In genomic region chr12:113439606-113440030, GRCh38 we compare ENCODE assay signal across 9 cellular contexts. TPM values are rescaled to one million over a fixed set of nuclear protein-coding genes. Genes with fewer than 3 reads are reported as not detected.
DNase-seq lines count a peak whose midpoint lies in the region; ATAC-seq and TF ChIP-seq lines count a peak whose summit lies in the region.
"Had no signal": no experiment of that assay in that cellular context is flagged by ENCODE, and none has a peak within 500 bp of the region (broad histone marks: within the 10 kb centered on the region; RNA-seq: fewer than 3 reads in every experiment).

No MANE protein-coding gene starts in this region.

- H3K4me1 ChIP-seq in SK-N-SH (ENCODE audit: control insufficient read depth in 1 of 2, insufficient read depth in 2 of 2, low read depth in 1 of 2, low read length in 1 of 2) = no peaks in the 10 kb centered on the region
- no peaks in the 10 kb centered on the region for H3K4me1 ChIP-seq in heart right ventricle
- H3K4me1 ChIP-seq in testis = no peaks in the 10 kb centered on the region

- H3K9me3 ChIP-seq in SK-N-SH (no peaks in the 10 kb centered on the region), heart right ventricle (no peaks in the 10 kb centered on the region), testis (no peaks in the 10 kb centered on the region)

- H3K9me2 ChIP-seq in SK-N-SH = no peaks in the 10 kb centered on the region

- H3K4me2 ChIP-seq in SK-N-SH = no peak overlapping the region

- CTCF ChIA-PET in SK-N-SH (lab: Yijun Ruan, JAX) = interaction anchor here (0.6 to 4.7 kb wide), 8 partner anchors 10 to 479 kb away, joined by 3 to 23 read pairs (median 4); no protein-coding TSS in a partner anchor

- H3K79me2 ChIP-seq in SK-N-SH (ENCODE audit: insufficient read depth) = no peaks in the 10 kb centered on the region

- no peaks in the 10 kb centered on the region for H3K36me3 ChIP-seq in SK-N-SH (replicated peaks in 1 of 2; ENCODE audit: control insufficient read depth in 1 of 2, insufficient read depth in 2 of 2, low read length in 1 of 2)
- no peaks in the 10 kb centered on the region for H3K36me3 ChIP-seq in heart right ventricle
- no peaks in the 10 kb centered on the region for H3K36me3 ChIP-seq in testis (ENCODE audit: low read depth, missing control alignments)

- no peak overlapping the region for H3K9ac ChIP-seq in SK-N-SH

- POLR2A ChIA-PET in SK-N-SH (lab: Yijun Ruan, JAX) = no interaction called here

- peak; percentile 73 for TF ChIP-seq RAD21 in Ishikawa (IDR thresholded peaks at IDR 0.05; ENCODE audit: low read depth)
- peak; percentile 76 for TF ChIP-seq RAD21 in SK-N-SH (IDR thresholded peaks at IDR 0.05; ENCODE audit: low read length)

- intact Hi-C loops in heart right ventricle (cut with DNase I) = loop anchor here in 3 of 10 donors (2.0 to 5.0 kb wide), 2 partner anchors 473 kb away; no protein-coding TSS in a partner anchor
- intact Hi-C loops in testis (cut with DNase I; ENCODE audit: low total_unique reads) = loop anchor here (10.0 kb wide), 1 partner anchor 245 kb away; no protein-coding TSS in a partner anchor

- ATAC-seq in heart right ventricle = peak in 7 of 8 donors; percentile 17 to 52 (median 48)
- ATAC-seq in GM21737 (IDR thresholded peaks at IDR 0.05; ENCODE audit: unreplicated experiment) = no peak
- no peak for ATAC-seq in HG03095 (IDR thresholded peaks at IDR 0.05; ENCODE audit: unreplicated experiment)

- H3K27ac ChIP-seq in SK-N-SH (ENCODE audit: low read depth in 2 of 2, low read length in 1 of 2) = no peak overlapping the region
- H3K27ac ChIP-seq in heart right ventricle = no peak overlapping the region
- no peak overlapping the region for H3K27ac ChIP-seq in testis
- H3K27ac ChIP-seq: SK-N-MC had no signal

- no peak overlapping the region for H2AFZ ChIP-seq in SK-N-SH (ENCODE audit: low read depth)

- no peaks in the 10 kb centered on the region for H3F3A ChIP-seq in SK-N-SH (replicated peaks; ENCODE audit: insufficient read depth)

- H3K27me3 ChIP-seq in SK-N-SH (ENCODE audit: insufficient read depth) (no peaks in the 10 kb centered on the region), heart right ventricle (peaks cover 0 to 54% (median 40%) of the 10 kb centered on the region in 7 donors), testis (no peaks in the 10 kb centered on the region)

- TF ChIP-seq POLR2A in testis (IDR thresholded peaks at IDR 0.05) = no peak

- no peaks in the 10 kb centered on the region for H4K20me1 ChIP-seq in SK-N-SH (ENCODE audit: insufficient read depth)

- no peak for TF ChIP-seq EP300 in Ishikawa (IDR thresholded peaks at IDR 0.05; ENCODE audit: borderline replicate concordance)
- no peak for TF ChIP-seq EP300 in SK-N-SH (IDR thresholded peaks at IDR 0.05; ENCODE audit: borderline replicate concordance in 1 of 2, low read depth in 1 of 2, low read length in 1 of 2)

- DNase-seq in DMS53 (lab: John Stamatoyannopoulos, UW) = peak; percentile 84
- DNase-seq in SK-N-SH = peak; percentile 80
- DNase-seq in heart right ventricle = peak in 1 of 2 donors; percentile 25
- DNase-seq in testis = peak; percentile 72
- no peak for DNase-seq in T-helper 1 cell

- WGBS in SK-N-SH (ENCODE audit: low lambda C conversion rate) = 29% methylated on average over 6 of the region's 8 CpGs
- WGBS in heart right ventricle, 2 donors = 25 to 26% methylated on average over 8 of the region's 8 CpGs
- 25 to 32% methylated on average over 5 to 8 of the region's 8 CpGs for WGBS in testis, 2 donors

- TF ChIP-seq CTCF in SK-N-SH (IDR thresholded peaks at IDR 0.05) (peak; percentile 72), heart right ventricle (IDR thresholded peaks at IDR 0.05) (peak in 8 of 9 donors; percentile 31 to 73 (median 56)), testis (IDR thresholded peaks at IDR 0.05) (peak in 2 of 3 experiments; percentile 35 to 52)

- H3K4me3 ChIP-seq in SK-N-SH (ENCODE audit: low read depth in 2 of 2, low read length in 1 of 2) (no peak overlapping the region), heart right ventricle (no peak overlapping the region), testis (no peak overlapping the region)
- H3K4me3 ChIP-seq: SK-N-MC had no signal

TF ChIP-seq in Ishikawa, 13 proteins besides CTCF, POLR2A, EP300 and RAD21 (continues in another document):
- TF ChIP-seq TEAD4 (IDR thresholded peaks at IDR 0.05) = no peak
- no peak for TF ChIP-seq CREB1 (IDR thresholded peaks at IDR 0.05; ENCODE audit: low read depth)
- TF ChIP-seq REST (IDR thresholded peaks at IDR 0.05; ENCODE audit: low read depth) = no peak
- no peak for TF ChIP-seq TCF12 (IDR thresholded peaks at IDR 0.05; ENCODE audit: low read depth)
- TF ChIP-seq YY1 (IDR thresholded peaks at IDR 0.05; ENCODE audit: low read depth) = no peak

TF ChIP-seq in SK-N-SH, 30 proteins besides CTCF, POLR2A, EP300 and RAD21:
- TF ChIP-seq RCOR1 (IDR thresholded peaks at IDR 0.05; ENCODE audit: low read length) (no peak), SMC3 (IDR thresholded peaks at IDR 0.05; ENCODE audit: low read depth, low read length) (peak; percentile 54)
TF ChIP-seq in SK-N-SH: peak in this region for 1.

RNA-seq across cellular contexts. Expression of gene SDSL, which starts 17.4 kb away (rescaled TPM):
- 32.4 and 33.7 TPM in 2 replicates for polyA plus RNA-seq in SK-N-SH (2012; rRNA removed)
- polyA plus RNA-seq in SK-N-SH (2012; cell fraction: cytosol; rRNA removed) = 16.7 and 24.6 TPM in 2 replicates
- 28.1 and 36.0 TPM in 2 replicates for polyA plus RNA-seq in SK-N-SH (2012; cell fraction: nucleus; rRNA removed)
- total RNA-seq in heart right ventricle = 10 to 100 TPM in 7 of 10 donors, 1 to 10 TPM in 3; 4.0 to 23.4 (median 15.3) TPM
- 1 to 10 TPM; 2.0 to 3.3 TPM for polyA plus RNA-seq in heart right ventricle
- total RNA-seq in testis = 10 to 100 TPM; 15.9 to 25.2 TPM
- polyA plus RNA-seq in testis (ENCODE audit: insufficient read depth, low read depth, low replicate concordance) = 16.3 TPM

RNA-seq across cellular contexts. Expression of gene LHX5, which starts 32.1 kb away (rescaled TPM):
- not detected in 2 replicates for polyA plus RNA-seq in SK-N-SH (2012; rRNA removed)
- polyA plus RNA-seq in SK-N-SH (2012; cell fraction: cytosol; rRNA removed) = not detected in 2 replicates
- polyA plus RNA-seq in SK-N-SH (2012; cell fraction: nucleus; rRNA removed) = 0.01 TPM in 1 of 2 replicates, not detected in the other
- total RNA-seq in heart right ventricle = not detected
- not detected for polyA plus RNA-seq in heart right ventricle
- under 1 TPM in 1 of 2 donors, not detected in 1; 0.12 TPM for total RNA-seq in testis
- polyA plus RNA-seq in testis (ENCODE audit: insufficient read depth, low read depth, low replicate concordance) = 0.11 TPM

RNA-seq across cellular contexts. Expression of gene SDS, which starts 35.9 kb away (rescaled TPM):
- polyA plus RNA-seq in SK-N-SH (2012; rRNA removed) (0.08 and 0.10 TPM in 2 replicates), heart right ventricle (under 1 TPM in 1 of 2 donors, not detected in 1; 0.33 TPM), testis (ENCODE audit: insufficient read depth, low read depth, low replicate concordance) (0.34 TPM)
- 0.03 and 0.06 TPM in 2 replicates for polyA plus RNA-seq in SK-N-SH (2012; cell fraction: cytosol; rRNA removed)
- polyA plus RNA-seq in SK-N-SH (2012; cell fraction: nucleus; rRNA removed) = 0.04 and 0.10 TPM in 2 replicates
- total RNA-seq in heart right ventricle (1 to 10 TPM in 1 of 10 donors, under 1 TPM in 3, not detected in 6; 0.18 to 1.6 (median 0.45) TPM), testis (under 1 TPM in 1 of 2 donors, not detected in 1; 0.93 TPM)

Comparison
In these comparisons a context has a peak if more than half of its experiments do, and no peak if none do; other contexts are left out.
1. DNase-seq: peak in DMS53 (single experiment), SK-N-SH (single experiment) and testis (single experiment); none in T-helper 1 cell (0 of 5).
2. ATAC-seq: peak in heart right ventricle (7 of 8); none in GM21737 (single experiment) and HG03095 (single experiment).
3. Peak in every context shown above with its lines, with median percentiles within 50 percentile points of each other: CTCF ChIP-seq.